Comparison of ENCODE assay signal across 8 cellular contexts in the genomic region with DNA sequence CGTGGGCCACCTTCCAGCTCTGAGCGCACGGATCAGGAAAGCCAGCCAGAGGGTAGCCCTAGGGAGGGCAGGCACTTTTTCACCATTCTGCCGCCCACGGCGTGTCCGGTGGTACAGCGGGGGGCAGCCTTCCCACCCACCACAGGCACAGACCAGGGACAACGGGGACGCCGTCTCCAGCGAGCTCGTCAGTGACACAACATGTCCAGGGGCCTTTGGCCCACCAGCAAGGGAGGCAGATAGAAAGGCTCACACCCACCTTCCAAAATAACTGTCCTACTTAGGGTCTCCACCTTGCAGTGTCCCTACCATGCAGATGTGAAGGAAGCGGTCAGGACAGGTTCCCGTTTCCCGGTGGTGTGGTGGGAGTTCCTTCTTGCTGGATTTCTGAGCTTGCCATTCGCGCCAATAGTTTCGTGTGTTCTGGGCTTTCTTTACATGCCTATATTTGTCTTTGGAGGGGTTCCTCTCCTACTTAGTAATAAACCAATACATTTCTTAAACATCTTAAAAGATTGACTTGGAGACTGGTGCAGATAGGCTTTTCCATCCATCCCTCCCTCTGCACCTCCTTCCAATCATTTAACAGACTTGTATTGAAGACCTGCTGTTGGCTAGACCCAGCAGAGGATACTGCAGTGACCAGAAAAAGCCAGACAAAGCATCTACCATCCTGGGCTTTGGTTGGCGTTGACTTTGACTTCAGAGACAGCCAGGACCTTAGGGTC. TPM values are rescaled to one million over a fixed set of nuclear protein-coding genes. Genes with fewer than 3 reads are reported as not detected.
DNase-seq lines count a peak whose midpoint lies in the region; ATAC-seq, FAIRE-seq and TF ChIP-seq lines count a peak whose summit lies in the region.

No MANE protein-coding gene starts in this region.

- H3K27ac Mint-ChIP-seq in astrocyte (ENCODE audit: unreplicated experiment): peak overlapping the region; percentile 81

- peaks cover 18% of the 10 kb centered on the region for H3K36me3 Mint-ChIP-seq in astrocyte (ENCODE audit: low read depth, unreplicated experiment)

- no peaks in the 10 kb centered on the region for H3K27me3 ChIP-seq in astrocyte (ENCODE audit: insufficient read depth, low read length)
- H3K27me3 ChIP-seq in kidney epithelial cell (ENCODE audit: control insufficient read depth, insufficient read depth, low read length): no peaks in the 10 kb centered on the region
- H3K27me3 ChIP-seq in thyroid gland: no peaks in the 10 kb centered on the region

- peak overlapping the region; percentile 44 for H2AFZ ChIP-seq in astrocyte (ENCODE audit: low read depth, low read length)

- FAIRE-seq in astrocyte (lab: Jason Lieb, UNC): peak; percentile 34

- peaks cover 13% of the 10 kb centered on the region for H3K4me1 Mint-ChIP-seq in astrocyte (ENCODE audit: low read depth, unreplicated experiment)

- H3K27ac ChIP-seq in astrocyte (ENCODE audit: low read depth, low read length) (peak overlapping the region; percentile 96), thyroid gland (peak overlapping the region in 2 of 3 donors; percentile 73 to 89)

- H3K4me3 ChIP-seq in astrocyte (ENCODE audit: insufficient read depth, low read depth, low read length): peak overlapping the region; percentile 81
- peak overlapping the region; percentile 76 for H3K4me3 ChIP-seq in kidney epithelial cell (ENCODE audit: low read depth, low read length)
- peak overlapping the region; percentile 34 to 96 (median 77) for H3K4me3 ChIP-seq in thyroid gland (replicated peaks in 1 of 3)

- H3K79me2 ChIP-seq in astrocyte (ENCODE audit: insufficient read depth, low read length): peaks cover 56% of the 10 kb centered on the region

- peak; percentile 6 for ATAC-seq in GM19043 (IDR thresholded peaks at IDR 0.05; ENCODE audit: low read depth, unreplicated experiment)
- ATAC-seq in HG03442 (IDR thresholded peaks at IDR 0.05; ENCODE audit: unreplicated experiment): peak; percentile 4

- H3K4me1 ChIP-seq in astrocyte (ENCODE audit: insufficient read depth, low read length) (peaks cover 51% of the 10 kb centered on the region), thyroid gland (peaks cover 18 to 19% of the 10 kb centered on the region in 2 donors)

- H3K4me2 ChIP-seq in astrocyte (ENCODE audit: low read length): peak overlapping the region; percentile 99

- H3K4me3 Mint-ChIP-seq in astrocyte (ENCODE audit: unreplicated experiment): peak overlapping the region; percentile 95

- peak overlapping the region; percentile 99 for H3K9ac ChIP-seq in astrocyte (ENCODE audit: low read length)

- TF ChIP-seq CTCF in astrocyte (IDR thresholded peaks at IDR 0.05; ENCODE audit: insufficient read depth, low read depth, low read length) (no peak), kidney epithelial cell (IDR thresholded peaks at IDR 0.05; ENCODE audit: insufficient read depth, low read length, poor library complexity, severe bottlenecking) (no peak), thyroid gland (IDR thresholded peaks at IDR 0.05) (no peak)

- no peaks in the 10 kb centered on the region for H3K27me3 Mint-ChIP-seq in astrocyte (ENCODE audit: low read depth, unreplicated experiment)

- intact Hi-C loops in thyroid gland (cut with DNase I): no loop called here

- H3K36me3 ChIP-seq in astrocyte (ENCODE audit: insufficient read depth, low read length) (peaks cover 5% of the 10 kb centered on the region), kidney epithelial cell (ENCODE audit: control insufficient read depth, insufficient read depth, low read length) (peaks cover 2% of the 10 kb centered on the region), thyroid gland (no peaks in the 10 kb centered on the region)

- no peak for DNase-seq in astrocyte (ENCODE audit: low read depth)
- DNase-seq in kidney epithelial cell (ENCODE audit: low read depth): no peak
- no peak for DNase-seq in thyroid gland
- DNase-seq in NCI-H526 treated with DMSO at 0.1 percent for 48 hours (lab: John Stamatoyannopoulos, UW): no peak
- DNase-seq in hippocampal formation (lab: John Stamatoyannopoulos, UW): no peak
- DNase-seq in NK-92 (lab: John Stamatoyannopoulos, UW; ENCODE audit: unreplicated experiment): no peak

- H4K20me1 ChIP-seq in astrocyte (ENCODE audit: insufficient read depth, low read length): no peaks in the 10 kb centered on the region

- H3K9me3 ChIP-seq in astrocyte (ENCODE audit: insufficient read depth, low read depth, low read length): peaks cover 10% of the 10 kb centered on the region
- no peaks in the 10 kb centered on the region for H3K9me3 ChIP-seq in thyroid gland

- 23 to 24% methylated on average over 7 of the region's 20 CpGs for WGBS in thyroid gland, 2 donors

- TF ChIP-seq POLR2A in thyroid gland (IDR thresholded peaks at IDR 0.05): no peak

- peaks cover 9% of the 10 kb centered on the region for H3K9me3 Mint-ChIP-seq in astrocyte (ENCODE audit: unreplicated experiment)

RNA-seq across cellular contexts. Expression of a gene that starts 0.9 kb away (rescaled TPM):
- total RNA-seq in astrocyte: 30.6 and 31.7 TPM in 2 replicates
- 23.0 and 44.9 TPM in 2 replicates for total RNA-seq in kidney epithelial cell
- total RNA-seq in thyroid gland: 10 to 100 TPM; 12.4 to 19.5 (median 15.6) TPM
